12 cellular contexts compared by ENCODE assay signal in genomic region chr7:1124816-1125602, GRCh38. TPM values are rescaled to one million over a fixed set of nuclear protein-coding genes. Genes with fewer than 3 reads are reported as not detected.
DNase-seq lines count a peak whose midpoint lies in the region; ATAC-seq and TF ChIP-seq lines count a peak whose summit lies in the region.
"Had no signal": no experiment of that assay in that cellular context is flagged by ENCODE, and none has a peak within 500 bp of the region (broad histone marks: within the 10 kb centered on the region; RNA-seq: fewer than 3 reads in every experiment).

No MANE protein-coding gene starts in this region.

- H2BK15ac ChIP-seq in mesenchymal stem cell (ENCODE audit: low read depth, poor library complexity, severe bottlenecking), result no peak overlapping the region

- no peak overlapping the region for H4K8ac ChIP-seq in mesenchymal stem cell (ENCODE audit: low read length)

- H3K27me3 ChIP-seq in SJCRH30 (no peaks in the 10 kb centered on the region), esophagus muscularis mucosa (no peaks in the 10 kb centered on the region), mesenchymal stem cell (ENCODE audit: control insufficient read depth in 1 of 2, insufficient read depth in 1 of 2, low read length in 2 of 2) (no peaks in the 10 kb centered on the region), tibial artery (no peaks in the 10 kb centered on the region)

- no peaks in the 10 kb centered on the region for H3K36me3 ChIP-seq in SJCRH30
- H3K36me3 ChIP-seq in esophagus muscularis mucosa, result peaks cover 0 to 19% (median 15%) of the 10 kb centered on the region in 4 donors
- H3K36me3 ChIP-seq in mesenchymal stem cell (ENCODE audit: control insufficient read depth in 1 of 2, insufficient read depth in 2 of 2, low read depth in 1 of 2, low read length in 2 of 2), result peaks cover 18 to 51% of the 10 kb centered on the region in 2 experiments
- peaks cover 0 to 14% (median 0%) of the 10 kb centered on the region in 3 donors for H3K36me3 ChIP-seq in tibial artery

- H3K9me3 ChIP-seq in SJCRH30 (replicated peaks) (no peaks in the 10 kb centered on the region), esophagus muscularis mucosa (no peaks in the 10 kb centered on the region), mesenchymal stem cell (ENCODE audit: control insufficient read depth, low read length) (no peaks in the 10 kb centered on the region), tibial artery (no peaks in the 10 kb centered on the region)
- H3K9me3 ChIP-seq: Caco-2 had no signal

- H3K23ac ChIP-seq in mesenchymal stem cell (ENCODE audit: low read length in 2 of 2), result no peak overlapping the region

- H3K4me3 ChIP-seq in SJCRH30, result no peak overlapping the region
- H3K4me3 ChIP-seq in esophagus muscularis mucosa, result peak overlapping the region in 1 of 4 donors; percentile 16
- peak overlapping the region in 1 of 2 experiments; percentile 79 for H3K4me3 ChIP-seq in mesenchymal stem cell (ENCODE audit: insufficient read depth in 1 of 2, low read depth in 1 of 2, low read length in 2 of 2)
- peak overlapping the region; percentile 7 to 38 for H3K4me3 ChIP-seq in tibial artery

- H4K91ac ChIP-seq in mesenchymal stem cell (ENCODE audit: low read length), result peak overlapping the region; percentile 9

- H3K18ac ChIP-seq in mesenchymal stem cell (ENCODE audit: low read depth in 1 of 2, low read length in 2 of 2), result no peak overlapping the region

- TF ChIP-seq EP300 in esophagus muscularis mucosa (IDR thresholded peaks at IDR 0.05), result no peak

- no peak overlapping the region for H3K4me2 ChIP-seq in mesenchymal stem cell (ENCODE audit: low read length, poor library complexity, severe bottlenecking)

- no peak overlapping the region for H2BK12ac ChIP-seq in mesenchymal stem cell (ENCODE audit: low read length in 2 of 2)

- TF ChIP-seq POLR2A in esophagus muscularis mucosa (IDR thresholded peaks at IDR 0.05; ENCODE audit: low read depth) (no peak), erythroblast (IDR thresholded peaks at IDR 0.05; ENCODE audit: low read length) (no peak)

- intact Hi-C loops in esophagus muscularis mucosa (cut with DNase I) (no loop called here), tibial artery (cut with DNase I; ENCODE audit: low total_unique reads) (loop anchor here (5.0 kb wide), 1 partner anchor 38 kb away; the partner anchor contains the start of gene GPER1)

- H3K79me1 ChIP-seq in mesenchymal stem cell (replicated peaks; ENCODE audit: low read length, poor library complexity, severe bottlenecking), result peaks cover 43% of the 10 kb centered on the region

- WGBS in esophagus muscularis mucosa, result 69% methylated on average over 17 of the region's 23 CpGs
- 95% methylated on average over 23 of the region's 23 CpGs for WGBS in mesenchymal stem cell

- no peak overlapping the region for H2AFZ ChIP-seq in mesenchymal stem cell (ENCODE audit: low read depth, low read length)

- H3K4me1 ChIP-seq in SJCRH30 (no peaks in the 10 kb centered on the region), esophagus muscularis mucosa (peaks cover 19 to 36% (median 27%) of the 10 kb centered on the region in 4 donors), mesenchymal stem cell (ENCODE audit: control insufficient read depth, insufficient read depth, low read depth, low read length) (peaks cover 39% of the 10 kb centered on the region), tibial artery (peaks cover 0 to 30% (median 22%) of the 10 kb centered on the region in 4 donors)
- H3K4me1 ChIP-seq: Caco-2 had no signal

- H3K9ac ChIP-seq in mesenchymal stem cell (ENCODE audit: low read length), result peak overlapping the region; percentile 81

- H2AK5ac ChIP-seq in mesenchymal stem cell (ENCODE audit: low read length, severe bottlenecking), result no peak overlapping the region

- H2BK120ac ChIP-seq in mesenchymal stem cell (ENCODE audit: low read depth, low read length), result no peak overlapping the region

- no peak overlapping the region for H2BK5ac ChIP-seq in mesenchymal stem cell (ENCODE audit: low read depth, low read length, poor library complexity, severe bottlenecking)

- DNase-seq in SJCRH30, result peak; percentile 16 to 44
- DNase-seq in esophagus muscularis mucosa (ENCODE audit: extremely low spot score), result no peak
- DNase-seq in mesenchymal stem cell, result no peak
- no peak for DNase-seq in tibial artery
- no peak for DNase-seq in activated gamma-delta T cell treated with Interleukin-2 at 50 U/mL for 16 hours
- no peak for DNase-seq in erythroblast (lab: John Stamatoyannopoulos, UW)
- DNase-seq: activated naive CD4-positive, alpha-beta T cell treated with anti-CD3 and anti-CD28 coated beads, Interleukin-2, amount 50 U/mL, for 16 hours; NCI-H1105; NCI-H524 treated with DMSO at 0.1 percent for 48 hours; stimulated activated CD4-positive, alpha-beta T cell treated with anti-CD3 and anti-CD28 coated beads, Interleukin-4, amount 100 ng/mL, for 24 hours had no signal

- H3K27ac ChIP-seq in SJCRH30 (no peak overlapping the region), esophagus muscularis mucosa (replicated peaks in 1 of 4) (peak overlapping the region; percentile 74 to 84 (median 79)), mesenchymal stem cell (ENCODE audit: low read length, poor library complexity, severe bottlenecking) (no peak overlapping the region), tibial artery (peak overlapping the region; percentile 90 to 94)

- H3K14ac ChIP-seq in mesenchymal stem cell (ENCODE audit: low read length in 2 of 2), result peak overlapping the region in 1 of 2 experiments; percentile 4

- ATAC-seq in GM19455 (IDR thresholded peaks at IDR 0.05; ENCODE audit: unreplicated experiment), result no peak

- TF ChIP-seq CTCF in esophagus muscularis mucosa (IDR thresholded peaks at IDR 0.05) (no peak), tibial artery (IDR thresholded peaks at IDR 0.05) (no peak)

- peak overlapping the region in 1 of 2 experiments; percentile 51 for H3K4ac ChIP-seq in mesenchymal stem cell (ENCODE audit: low read depth in 1 of 2, low read length in 2 of 2)

RNA-seq across cellular contexts. Expression of gene ZFAND2A, which starts 35.0 kb away (rescaled TPM):
- total RNA-seq in SJCRH30 (2014; rRNA removed; shearing (Covaris generic)), result 5.1 and 6.3 TPM in 2 replicates
- total RNA-seq in esophagus muscularis mucosa, result 10 to 100 TPM; 24.3 to 27.5 (median 25.5) TPM
- 16.9 TPM for polyA plus RNA-seq in mesenchymal stem cell (2013, experiment 1 of 2)
- polyA plus RNA-seq in mesenchymal stem cell (2013, experiment 2 of 2), result 17.7 TPM

RNA-seq across cellular contexts. Expression of gene GPER1, which starts 37.1 kb away (rescaled TPM):
- total RNA-seq in SJCRH30 (2014; rRNA removed; shearing (Covaris generic)), result 0.15 TPM in 1 of 2 replicates, not detected in the other
- total RNA-seq in esophagus muscularis mucosa, result 10 to 100 TPM in 2 of 4 donors, 1 to 10 TPM in 2; 4.6 to 19.9 (median 11.0) TPM
- polyA plus RNA-seq in mesenchymal stem cell (2013, experiment 1 of 2), result 3.9 TPM
- polyA plus RNA-seq in mesenchymal stem cell (2013, experiment 2 of 2), result 4.0 TPM

Comparison
In these comparisons a context has a peak if more than half of its experiments do, and no peak if none do; other contexts are left out.
1. DNase-seq: peak in SJCRH30 (2 of 2); none in esophagus muscularis mucosa (single experiment), mesenchymal stem cell (single experiment), tibial artery (0 of 2), activated gamma-delta T cell treated with Interleukin-2 at 50 U/mL for 16 hours (single experiment) and erythroblast (0 of 2).
2. H3K27ac ChIP-seq: peak in esophagus muscularis mucosa (4 of 4) and tibial artery (2 of 2); none in SJCRH30 (single experiment) and mesenchymal stem cell (single experiment).